ENCODE assay signal across 1 cellular context in genomic region chr19:41904118-41904870, GRCh38.
TF ChIP-seq lines count a peak whose summit lies in the region.

No MANE protein-coding gene starts in this region.

TF ChIP-seq in HepG2, 621 proteins besides CTCF, POLR2A, EP300 and RAD21 (continued from another document and continues in another):
- TF ChIP-seq ZBTB26 (CRISPR knock-in tag; IDR thresholded peaks at IDR 0.05; ENCODE audit: borderline replicate concordance): no peak
- TF ChIP-seq ARNTL (CRISPR knock-in tag; IDR thresholded peaks at IDR 0.05): peak; percentile 55; the same call in 1 of the 2 replicates
- no peak for TF ChIP-seq YY1 (IDR thresholded peaks at IDR 0.05; ENCODE audit: insufficient read depth, insufficient replicate concordance, low read depth, low read length)
- TF ChIP-seq NR1H2 (CRISPR knock-in tag; IDR thresholded peaks at IDR 0.05; ENCODE audit: borderline replicate concordance, low read depth): no peak
- TF ChIP-seq ETV6 (CRISPR knock-in tag; conservative IDR thresholded peaks at IDR 0.05): no peak
- TF ChIP-seq FOXC1 (CRISPR knock-in tag; IDR thresholded peaks at IDR 0.05; ENCODE audit: borderline replicate concordance): peak; percentile 31; the same call in 1 of the 2 replicates
- no peak for TF ChIP-seq SP2 (CRISPR knock-in tag; IDR thresholded peaks at IDR 0.05)
- TF ChIP-seq, protein P1, sequence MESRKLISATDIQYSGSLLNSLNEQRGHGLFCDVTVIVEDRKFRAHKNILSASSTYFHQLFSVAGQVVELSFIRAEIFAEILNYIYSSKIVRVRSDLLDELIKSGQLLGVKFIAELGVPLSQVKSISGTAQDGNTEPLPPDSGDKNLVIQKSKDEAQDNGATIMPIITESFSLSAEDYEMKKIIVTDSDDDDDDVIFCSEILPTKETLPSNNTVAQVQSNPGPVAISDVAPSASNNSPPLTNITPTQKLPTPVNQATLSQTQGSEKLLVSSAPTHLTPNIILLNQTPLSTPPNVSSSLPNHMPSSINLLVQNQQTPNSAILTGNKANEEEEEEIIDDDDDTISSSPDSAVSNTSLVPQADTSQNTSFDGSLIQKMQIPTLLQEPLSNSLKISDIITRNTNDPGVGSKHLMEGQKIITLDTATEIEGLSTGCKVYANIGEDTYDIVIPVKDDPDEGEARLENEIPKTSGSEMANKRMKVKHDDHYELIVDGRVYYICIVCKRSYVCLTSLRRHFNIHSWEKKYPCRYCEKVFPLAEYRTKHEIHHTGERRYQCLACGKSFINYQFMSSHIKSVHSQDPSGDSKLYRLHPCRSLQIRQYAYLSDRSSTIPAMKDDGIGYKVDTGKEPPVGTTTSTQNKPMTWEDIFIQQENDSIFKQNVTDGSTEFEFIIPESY (CRISPR knock-in tag; IDR thresholded peaks at IDR 0.05): peak; percentile 92
- TF ChIP-seq ATF4 (CRISPR knock-in tag; IDR thresholded peaks at IDR 0.05): 0 out of 4 replicates have a peak, but pooled peaks of 1 of the 2 experiments have one; percentile 55
- TF ChIP-seq ZNF746 (CRISPR knock-in tag; IDR thresholded peaks at IDR 0.05): peak; percentile 96
- TF ChIP-seq ZNF496 (CRISPR knock-in tag; IDR thresholded peaks at IDR 0.05; ENCODE audit: insufficient replicate concordance): no peak
- TF ChIP-seq, protein P2, sequence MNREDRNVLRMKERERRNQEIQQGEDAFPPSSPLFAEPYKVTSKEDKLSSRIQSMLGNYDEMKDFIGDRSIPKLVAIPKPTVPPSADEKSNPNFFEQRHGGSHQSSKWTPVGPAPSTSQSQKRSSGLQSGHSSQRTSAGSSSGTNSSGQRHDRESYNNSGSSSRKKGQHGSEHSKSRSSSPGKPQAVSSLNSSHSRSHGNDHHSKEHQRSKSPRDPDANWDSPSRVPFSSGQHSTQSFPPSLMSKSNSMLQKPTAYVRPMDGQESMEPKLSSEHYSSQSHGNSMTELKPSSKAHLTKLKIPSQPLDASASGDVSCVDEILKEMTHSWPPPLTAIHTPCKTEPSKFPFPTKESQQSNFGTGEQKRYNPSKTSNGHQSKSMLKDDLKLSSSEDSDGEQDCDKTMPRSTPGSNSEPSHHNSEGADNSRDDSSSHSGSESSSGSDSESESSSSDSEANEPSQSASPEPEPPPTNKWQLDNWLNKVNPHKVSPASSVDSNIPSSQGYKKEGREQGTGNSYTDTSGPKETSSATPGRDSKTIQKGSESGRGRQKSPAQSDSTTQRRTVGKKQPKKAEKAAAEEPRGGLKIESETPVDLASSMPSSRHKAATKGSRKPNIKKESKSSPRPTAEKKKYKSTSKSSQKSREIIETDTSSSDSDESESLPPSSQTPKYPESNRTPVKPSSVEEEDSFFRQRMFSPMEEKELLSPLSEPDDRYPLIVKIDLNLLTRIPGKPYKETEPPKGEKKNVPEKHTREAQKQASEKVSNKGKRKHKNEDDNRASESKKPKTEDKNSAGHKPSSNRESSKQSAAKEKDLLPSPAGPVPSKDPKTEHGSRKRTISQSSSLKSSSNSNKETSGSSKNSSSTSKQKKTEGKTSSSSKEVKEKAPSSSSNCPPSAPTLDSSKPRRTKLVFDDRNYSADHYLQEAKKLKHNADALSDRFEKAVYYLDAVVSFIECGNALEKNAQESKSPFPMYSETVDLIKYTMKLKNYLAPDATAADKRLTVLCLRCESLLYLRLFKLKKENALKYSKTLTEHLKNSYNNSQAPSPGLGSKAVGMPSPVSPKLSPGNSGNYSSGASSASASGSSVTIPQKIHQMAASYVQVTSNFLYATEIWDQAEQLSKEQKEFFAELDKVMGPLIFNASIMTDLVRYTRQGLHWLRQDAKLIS (CRISPR knock-in tag; IDR thresholded peaks at IDR 0.05): no peak
- peak; percentile 71 for TF ChIP-seq HNF4G (IDR thresholded peaks at IDR 0.05; ENCODE audit: borderline replicate concordance, low read depth, low read length)
- no peak; the same call in 1 of the 2 replicates for TF ChIP-seq HNF4G (CRISPR knock-in tag; IDR thresholded peaks at IDR 0.05; ENCODE audit: borderline replicate concordance, low read depth)
- TF ChIP-seq ZSCAN25 (CRISPR knock-in tag; IDR thresholded peaks at IDR 0.05): 0 out of 2 replicates have a peak, but pooled peaks have one; percentile 63
- TF ChIP-seq ZNF678 (CRISPR knock-in tag; IDR thresholded peaks at IDR 0.05): no peak
- peak; percentile 56; the same call in 1 of the 2 replicates for TF ChIP-seq ZBTB20 (CRISPR knock-in tag; IDR thresholded peaks at IDR 0.05; ENCODE audit: borderline replicate concordance, low read depth)
- TF ChIP-seq, protein P3, sequence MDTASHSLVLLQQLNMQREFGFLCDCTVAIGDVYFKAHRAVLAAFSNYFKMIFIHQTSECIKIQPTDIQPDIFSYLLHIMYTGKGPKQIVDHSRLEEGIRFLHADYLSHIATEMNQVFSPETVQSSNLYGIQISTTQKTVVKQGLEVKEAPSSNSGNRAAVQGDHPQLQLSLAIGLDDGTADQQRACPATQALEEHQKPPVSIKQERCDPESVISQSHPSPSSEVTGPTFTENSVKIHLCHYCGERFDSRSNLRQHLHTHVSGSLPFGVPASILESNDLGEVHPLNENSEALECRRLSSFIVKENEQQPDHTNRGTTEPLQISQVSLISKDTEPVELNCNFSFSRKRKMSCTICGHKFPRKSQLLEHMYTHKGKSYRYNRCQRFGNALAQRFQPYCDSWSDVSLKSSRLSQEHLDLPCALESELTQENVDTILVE (CRISPR knock-in tag; IDR thresholded peaks at IDR 0.05): 0 out of 2 replicates have a peak, but pooled peaks have one; percentile 43
- TF ChIP-seq IKZF1 (IDR thresholded peaks at IDR 0.05): no peak
- TF ChIP-seq ZNF274 (CRISPR knock-in tag; IDR thresholded peaks at IDR 0.05): no peak
- TF ChIP-seq SNAI1 (CRISPR knock-in tag; IDR thresholded peaks at IDR 0.05; ENCODE audit: borderline replicate concordance): no peak
- TF ChIP-seq, protein P4, sequence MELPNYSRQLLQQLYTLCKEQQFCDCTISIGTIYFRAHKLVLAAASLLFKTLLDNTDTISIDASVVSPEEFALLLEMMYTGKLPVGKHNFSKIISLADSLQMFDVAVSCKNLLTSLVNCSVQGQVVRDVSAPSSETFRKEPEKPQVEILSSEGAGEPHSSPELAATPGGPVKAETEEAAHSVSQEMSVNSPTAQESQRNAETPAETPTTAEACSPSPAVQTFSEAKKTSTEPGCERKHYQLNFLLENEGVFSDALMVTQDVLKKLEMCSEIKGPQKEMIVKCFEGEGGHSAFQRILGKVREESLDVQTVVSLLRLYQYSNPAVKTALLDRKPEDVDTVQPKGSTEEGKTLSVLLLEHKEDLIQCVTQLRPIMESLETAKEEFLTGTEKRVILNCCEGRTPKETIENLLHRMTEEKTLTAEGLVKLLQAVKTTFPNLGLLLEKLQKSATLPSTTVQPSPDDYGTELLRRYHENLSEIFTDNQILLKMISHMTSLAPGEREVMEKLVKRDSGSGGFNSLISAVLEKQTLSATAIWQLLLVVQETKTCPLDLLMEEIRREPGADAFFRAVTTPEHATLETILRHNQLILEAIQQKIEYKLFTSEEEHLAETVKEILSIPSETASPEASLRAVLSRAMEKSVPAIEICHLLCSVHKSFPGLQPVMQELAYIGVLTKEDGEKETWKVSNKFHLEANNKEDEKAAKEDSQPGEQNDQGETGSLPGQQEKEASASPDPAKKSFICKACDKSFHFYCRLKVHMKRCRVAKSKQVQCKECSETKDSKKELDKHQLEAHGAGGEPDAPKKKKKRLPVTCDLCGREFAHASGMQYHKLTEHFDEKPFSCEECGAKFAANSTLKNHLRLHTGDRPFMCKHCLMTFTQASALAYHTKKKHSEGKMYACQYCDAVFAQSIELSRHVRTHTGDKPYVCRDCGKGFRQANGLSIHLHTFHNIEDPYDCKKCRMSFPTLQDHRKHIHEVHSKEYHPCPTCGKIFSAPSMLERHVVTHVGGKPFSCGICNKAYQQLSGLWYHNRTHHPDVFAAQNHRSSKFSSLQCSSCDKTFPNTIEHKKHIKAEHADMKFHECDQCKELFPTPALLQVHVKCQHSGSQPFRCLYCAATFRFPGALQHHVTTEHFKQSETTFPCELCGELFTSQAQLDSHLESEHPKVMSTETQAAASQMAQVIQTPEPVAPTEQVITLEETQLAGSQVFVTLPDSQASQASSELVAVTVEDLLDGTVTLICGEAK (IDR thresholded peaks at IDR 0.05): no peak
- TF ChIP-seq, protein P4 (CRISPR knock-in tag; IDR thresholded peaks at IDR 0.05): no peak
- TF ChIP-seq ZNF329 (CRISPR knock-in tag; IDR thresholded peaks at IDR 0.05; ENCODE audit: low read depth): no peak
- TF ChIP-seq SPEN (CRISPR knock-in tag; IDR thresholded peaks at IDR 0.05; ENCODE audit: low read depth): 0 out of 2 replicates have a peak, but pooled peaks have one; percentile 45
- TF ChIP-seq, protein P5, sequence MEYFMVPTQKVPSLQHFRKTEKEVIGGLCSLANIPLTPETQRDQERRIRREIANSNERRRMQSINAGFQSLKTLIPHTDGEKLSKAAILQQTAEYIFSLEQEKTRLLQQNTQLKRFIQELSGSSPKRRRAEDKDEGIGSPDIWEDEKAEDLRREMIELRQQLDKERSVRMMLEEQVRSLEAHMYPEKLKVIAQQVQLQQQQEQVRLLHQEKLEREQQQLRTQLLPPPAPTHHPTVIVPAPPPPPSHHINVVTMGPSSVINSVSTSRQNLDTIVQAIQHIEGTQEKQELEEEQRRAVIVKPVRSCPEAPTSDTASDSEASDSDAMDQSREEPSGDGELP (IDR thresholded peaks at IDR 0.05; ENCODE audit: borderline replicate concordance, low read depth): peak; percentile 61; the same call in 1 of the 2 replicates
- TF ChIP-seq DPF2 (CRISPR knock-in tag; IDR thresholded peaks at IDR 0.05; ENCODE audit: borderline replicate concordance, low read depth): peak; percentile 68; the same call in 1 of the 2 replicates
- 0 out of 2 replicates have a peak, but pooled peaks have one; percentile 45 for TF ChIP-seq KAT7 (CRISPR knock-in tag; IDR thresholded peaks at IDR 0.05; ENCODE audit: borderline replicate concordance)
- 0 out of 2 replicates have a peak, but pooled peaks have one; percentile 54 for TF ChIP-seq ZFP1 (CRISPR knock-in tag; IDR thresholded peaks at IDR 0.05)
- TF ChIP-seq ERF (CRISPR knock-in tag; IDR thresholded peaks at IDR 0.05): peak; percentile 85
- no peak for TF ChIP-seq ZNF292 (CRISPR knock-in tag; IDR thresholded peaks at IDR 0.05; ENCODE audit: borderline replicate concordance, low read depth)
- TF ChIP-seq MEIS1 (CRISPR knock-in tag; IDR thresholded peaks at IDR 0.05; ENCODE audit: borderline replicate concordance): no peak
- TF ChIP-seq ELF4 (CRISPR knock-in tag; IDR thresholded peaks at IDR 0.05; ENCODE audit: borderline replicate concordance): no peak
- TF ChIP-seq GFI1 (CRISPR knock-in tag; IDR thresholded peaks at IDR 0.05; ENCODE audit: borderline replicate concordance): peak; percentile 74; the same call in 1 of the 2 replicates
- TF ChIP-seq, protein P6, sequence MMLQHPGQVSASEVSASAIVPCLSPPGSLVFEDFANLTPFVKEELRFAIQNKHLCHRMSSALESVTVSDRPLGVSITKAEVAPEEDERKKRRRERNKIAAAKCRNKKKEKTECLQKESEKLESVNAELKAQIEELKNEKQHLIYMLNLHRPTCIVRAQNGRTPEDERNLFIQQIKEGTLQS (CRISPR knock-in tag; IDR thresholded peaks at IDR 0.05): no peak
- TF ChIP-seq ELK4 (CRISPR knock-in tag; IDR thresholded peaks at IDR 0.05; ENCODE audit: borderline replicate concordance): no peak
